In the genomic region with DNA sequence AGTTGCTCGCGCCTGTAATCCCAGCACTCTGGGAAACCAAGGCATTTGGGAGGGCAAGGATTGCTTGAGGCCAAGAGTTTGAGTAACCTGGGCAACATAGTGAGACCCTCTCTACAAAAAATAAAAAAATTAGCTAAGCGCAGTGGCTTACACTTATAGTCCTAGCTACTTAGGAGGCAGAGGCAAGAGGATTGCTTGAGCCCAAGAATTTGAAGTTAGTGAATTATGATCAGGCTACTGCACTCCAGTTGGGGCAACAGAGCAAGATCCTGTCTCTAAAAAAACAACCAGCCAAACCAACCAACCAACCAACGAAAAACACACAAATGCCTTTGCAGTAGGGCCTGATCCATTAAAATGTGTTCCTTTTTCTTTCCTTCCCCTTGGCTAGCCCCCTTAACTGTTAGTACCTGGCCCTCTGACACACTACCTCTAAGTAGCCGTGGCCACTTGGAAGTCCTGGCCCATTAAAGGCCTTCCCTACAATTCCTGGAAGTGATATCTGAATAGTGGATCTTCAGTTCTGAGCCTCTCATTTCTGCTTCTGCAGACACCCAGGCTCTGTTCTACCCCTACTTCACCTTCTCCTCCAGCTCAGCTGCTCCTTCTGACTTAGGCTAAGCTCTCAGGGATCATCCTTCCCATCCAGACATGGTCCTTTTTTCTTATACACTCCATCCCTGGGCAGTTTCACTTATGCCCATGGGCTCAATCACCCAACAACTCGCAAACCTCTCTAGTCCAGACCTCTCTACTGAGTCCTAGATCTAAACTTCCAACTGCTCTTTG, we compare ENCODE assay signal across 1 cellular context.
TF ChIP-seq lines count a peak whose summit lies in the region.

No MANE protein-coding gene starts in this region.

TF ChIP-seq in K562, 482 proteins besides CTCF, POLR2A, EP300 and RAD21 (continues in another document):
- TF ChIP-seq ARID2 (IDR thresholded peaks at IDR 0.05) (no peak), NCOA1 (IDR thresholded peaks at IDR 0.05; ENCODE audit: low read depth) (no peak), SMARCA5 (IDR thresholded peaks at IDR 0.05) (no peak), ZFX (CRISPR knock-in tag; IDR thresholded peaks at IDR 0.05) (no peak), CHCHD3 (CRISPR knock-in tag; IDR thresholded peaks at IDR 0.05) (no peak), ZNF347 (CRISPR knock-in tag; IDR thresholded peaks at IDR 0.05; ENCODE audit: low read depth) (no peak), ZNF274 (IDR thresholded peaks at IDR 0.05; ENCODE audit: borderline replicate concordance, low read depth, low read length) (no peak), TEAD2 (tag; IDR thresholded peaks at IDR 0.05) (no peak), PCBP1 (IDR thresholded peaks at IDR 0.05; ENCODE audit: low read depth, low read length, poor library complexity, severe bottlenecking) (no peak), GATAD2B (IDR thresholded peaks at IDR 0.05; ENCODE audit: borderline replicate concordance) (no peak), HNRNPH1 (optimal IDR thresholded peaks at IDR 0.05; ENCODE audit: low read depth, low read length) (no peak), FOXJ3 (CRISPR knock-in tag; IDR thresholded peaks at IDR 0.05) (no peak), FOXP1 (CRISPR knock-in tag; IDR thresholded peaks at IDR 0.05) (no peak), BCOR (IDR thresholded peaks at IDR 0.05) (peak; percentile 66), FOXA3 (CRISPR knock-in tag; conservative IDR thresholded peaks at IDR 0.05 in 1 of 2, IDR thresholded peaks at IDR 0.05 in 1 of 2) (no peak), XRCC3 (IDR thresholded peaks at IDR 0.05) (no peak), RCOR1 (IDR thresholded peaks at IDR 0.05; ENCODE audit: borderline replicate concordance in 1 of 2, low read depth in 2 of 2, low read length in 2 of 2) (no peak), MXI1 (IDR thresholded peaks at IDR 0.05; ENCODE audit: low read depth, low read length) (no peak), BACH1 (tag; IDR thresholded peaks at IDR 0.05) (no peak), RBM25 (IDR thresholded peaks at IDR 0.05; ENCODE audit: low read depth, low read length, severe bottlenecking) (peak; percentile 51), JUNB (CRISPR knock-in tag; conservative IDR thresholded peaks at IDR 0.05) (no peak), CEBPG (CRISPR knock-in tag; IDR thresholded peaks at IDR 0.05) (no peak), CEBPG (tag; conservative IDR thresholded peaks at IDR 0.05 in 1 of 2, IDR thresholded peaks at IDR 0.05 in 1 of 2) (no peak), L3MBTL2 (IDR thresholded peaks at IDR 0.05) (0 out of 2 replicates have a peak, but pooled peaks have one; percentile 12), ZNF696 (CRISPR knock-in tag; conservative IDR thresholded peaks at IDR 0.05) (no peak), PTRF (tag; IDR thresholded peaks at IDR 0.05) (no peak), SMARCE1 (IDR thresholded peaks at IDR 0.05) (no peak), POLR2AphosphoS2 (IDR thresholded peaks at IDR 0.05; ENCODE audit: low read length) (peak; percentile 62; the same call in 1 of the 2 replicates), NCOA2 (IDR thresholded peaks at IDR 0.05; ENCODE audit: partially characterized antibody in 2 of 2) (no peak), OTX1 (CRISPR knock-in tag; IDR thresholded peaks at IDR 0.05) (no peak), NELFE (IDR thresholded peaks at IDR 0.05; ENCODE audit: insufficient read depth, insufficient read length) (no peak), KHSRP (IDR thresholded peaks at IDR 0.05) (no peak)
- TF ChIP-seq, protein P1, sequence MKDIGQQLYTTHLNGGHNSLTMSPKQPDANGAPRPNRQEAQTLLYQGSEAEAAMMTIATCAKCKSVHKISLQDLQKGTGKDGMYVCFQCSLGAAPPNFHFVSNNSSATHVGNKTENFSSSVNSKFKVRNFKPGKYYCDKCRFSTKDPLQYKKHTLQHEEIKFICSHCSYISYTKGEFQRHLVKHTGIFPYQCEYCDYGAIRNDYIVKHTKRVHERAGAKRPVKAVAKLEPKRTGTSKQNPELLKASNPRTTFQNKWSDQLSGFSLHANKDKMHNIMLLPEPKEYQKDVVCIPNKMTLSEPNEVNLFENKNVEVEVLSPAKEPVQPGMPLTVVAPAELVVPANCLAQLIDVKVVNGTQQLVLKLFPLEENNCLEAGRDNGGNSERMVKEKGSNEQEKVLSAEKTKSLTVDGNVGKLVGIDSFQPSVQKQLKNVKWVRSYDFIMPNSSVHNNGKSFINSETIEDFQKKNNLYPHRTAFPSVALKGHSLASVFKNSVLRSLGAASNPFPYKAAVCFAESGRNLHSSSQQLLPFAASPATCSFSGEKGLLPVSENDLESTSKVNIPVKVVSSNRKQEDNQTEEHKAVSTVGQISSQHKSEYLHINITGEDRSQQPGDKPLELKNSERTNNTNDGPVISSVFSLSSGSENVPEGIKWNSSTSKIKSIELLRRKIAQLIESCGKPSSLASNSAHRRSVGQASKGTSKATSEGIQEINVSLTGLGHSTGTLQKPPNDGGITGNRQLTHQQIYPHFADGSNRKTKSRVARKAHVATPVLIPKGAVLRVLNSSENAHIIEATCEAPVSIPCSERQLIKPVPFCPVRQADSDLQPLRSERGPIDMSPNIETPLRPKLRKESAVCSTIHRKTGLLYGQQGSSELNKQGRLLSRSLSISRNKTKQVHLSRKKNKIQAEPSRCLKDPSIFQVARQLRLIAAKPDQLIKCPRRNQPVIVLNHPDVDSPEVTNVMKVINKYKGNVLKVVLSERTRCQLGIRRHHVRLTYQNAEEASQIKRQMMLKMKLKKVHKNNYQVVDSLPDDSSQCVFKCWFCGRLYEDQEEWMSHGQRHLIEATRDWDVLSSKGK (CRISPR knock-in tag; IDR thresholded peaks at IDR 0.05), result no peak
- TF ChIP-seq, protein P2, sequence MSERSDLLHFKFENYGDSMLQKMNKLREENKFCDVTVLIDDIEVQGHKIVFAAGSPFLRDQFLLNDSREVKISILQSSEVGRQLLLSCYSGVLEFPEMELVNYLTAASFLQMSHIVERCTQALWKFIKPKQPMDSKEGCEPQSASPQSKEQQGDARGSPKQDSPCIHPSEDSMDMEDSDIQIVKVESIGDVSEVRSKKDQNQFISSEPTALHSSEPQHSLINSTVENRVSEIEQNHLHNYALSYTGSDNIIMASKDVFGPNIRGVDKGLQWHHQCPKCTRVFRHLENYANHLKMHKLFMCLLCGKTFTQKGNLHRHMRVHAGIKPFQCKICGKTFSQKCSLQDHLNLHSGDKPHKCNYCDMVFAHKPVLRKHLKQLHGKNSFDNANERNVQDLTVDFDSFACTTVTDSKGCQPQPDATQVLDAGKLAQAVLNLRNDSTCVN (CRISPR knock-in tag; IDR thresholded peaks at IDR 0.05), result 0 out of 2 replicates have a peak, but pooled peaks have one; percentile 2
- TF ChIP-seq, protein P3, sequence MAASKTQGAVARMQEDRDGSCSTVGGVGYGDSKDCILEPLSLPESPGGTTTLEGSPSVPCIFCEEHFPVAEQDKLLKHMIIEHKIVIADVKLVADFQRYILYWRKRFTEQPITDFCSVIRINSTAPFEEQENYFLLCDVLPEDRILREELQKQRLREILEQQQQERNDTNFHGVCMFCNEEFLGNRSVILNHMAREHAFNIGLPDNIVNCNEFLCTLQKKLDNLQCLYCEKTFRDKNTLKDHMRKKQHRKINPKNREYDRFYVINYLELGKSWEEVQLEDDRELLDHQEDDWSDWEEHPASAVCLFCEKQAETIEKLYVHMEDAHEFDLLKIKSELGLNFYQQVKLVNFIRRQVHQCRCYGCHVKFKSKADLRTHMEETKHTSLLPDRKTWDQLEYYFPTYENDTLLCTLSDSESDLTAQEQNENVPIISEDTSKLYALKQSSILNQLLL (CRISPR knock-in tag; IDR thresholded peaks at IDR 0.05; ENCODE audit: borderline replicate concordance), result no peak
- TF ChIP-seq, protein P4, sequence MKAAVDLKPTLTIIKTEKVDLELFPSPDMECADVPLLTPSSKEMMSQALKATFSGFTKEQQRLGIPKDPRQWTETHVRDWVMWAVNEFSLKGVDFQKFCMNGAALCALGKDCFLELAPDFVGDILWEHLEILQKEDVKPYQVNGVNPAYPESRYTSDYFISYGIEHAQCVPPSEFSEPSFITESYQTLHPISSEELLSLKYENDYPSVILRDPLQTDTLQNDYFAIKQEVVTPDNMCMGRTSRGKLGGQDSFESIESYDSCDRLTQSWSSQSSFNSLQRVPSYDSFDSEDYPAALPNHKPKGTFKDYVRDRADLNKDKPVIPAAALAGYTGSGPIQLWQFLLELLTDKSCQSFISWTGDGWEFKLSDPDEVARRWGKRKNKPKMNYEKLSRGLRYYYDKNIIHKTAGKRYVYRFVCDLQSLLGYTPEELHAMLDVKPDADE (conservative IDR thresholded peaks at IDR 0.05; ENCODE audit: control insufficient read depth, low read depth, low read length), result no peak
- TF ChIP-seq, protein P5, sequence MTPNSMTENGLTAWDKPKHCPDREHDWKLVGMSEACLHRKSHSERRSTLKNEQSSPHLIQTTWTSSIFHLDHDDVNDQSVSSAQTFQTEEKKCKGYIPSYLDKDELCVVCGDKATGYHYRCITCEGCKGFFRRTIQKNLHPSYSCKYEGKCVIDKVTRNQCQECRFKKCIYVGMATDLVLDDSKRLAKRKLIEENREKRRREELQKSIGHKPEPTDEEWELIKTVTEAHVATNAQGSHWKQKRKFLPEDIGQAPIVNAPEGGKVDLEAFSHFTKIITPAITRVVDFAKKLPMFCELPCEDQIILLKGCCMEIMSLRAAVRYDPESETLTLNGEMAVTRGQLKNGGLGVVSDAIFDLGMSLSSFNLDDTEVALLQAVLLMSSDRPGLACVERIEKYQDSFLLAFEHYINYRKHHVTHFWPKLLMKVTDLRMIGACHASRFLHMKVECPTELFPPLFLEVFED (CRISPR knock-in tag; conservative IDR thresholded peaks at IDR 0.05), result peak; percentile 65
- TF ChIP-seq, protein P6, sequence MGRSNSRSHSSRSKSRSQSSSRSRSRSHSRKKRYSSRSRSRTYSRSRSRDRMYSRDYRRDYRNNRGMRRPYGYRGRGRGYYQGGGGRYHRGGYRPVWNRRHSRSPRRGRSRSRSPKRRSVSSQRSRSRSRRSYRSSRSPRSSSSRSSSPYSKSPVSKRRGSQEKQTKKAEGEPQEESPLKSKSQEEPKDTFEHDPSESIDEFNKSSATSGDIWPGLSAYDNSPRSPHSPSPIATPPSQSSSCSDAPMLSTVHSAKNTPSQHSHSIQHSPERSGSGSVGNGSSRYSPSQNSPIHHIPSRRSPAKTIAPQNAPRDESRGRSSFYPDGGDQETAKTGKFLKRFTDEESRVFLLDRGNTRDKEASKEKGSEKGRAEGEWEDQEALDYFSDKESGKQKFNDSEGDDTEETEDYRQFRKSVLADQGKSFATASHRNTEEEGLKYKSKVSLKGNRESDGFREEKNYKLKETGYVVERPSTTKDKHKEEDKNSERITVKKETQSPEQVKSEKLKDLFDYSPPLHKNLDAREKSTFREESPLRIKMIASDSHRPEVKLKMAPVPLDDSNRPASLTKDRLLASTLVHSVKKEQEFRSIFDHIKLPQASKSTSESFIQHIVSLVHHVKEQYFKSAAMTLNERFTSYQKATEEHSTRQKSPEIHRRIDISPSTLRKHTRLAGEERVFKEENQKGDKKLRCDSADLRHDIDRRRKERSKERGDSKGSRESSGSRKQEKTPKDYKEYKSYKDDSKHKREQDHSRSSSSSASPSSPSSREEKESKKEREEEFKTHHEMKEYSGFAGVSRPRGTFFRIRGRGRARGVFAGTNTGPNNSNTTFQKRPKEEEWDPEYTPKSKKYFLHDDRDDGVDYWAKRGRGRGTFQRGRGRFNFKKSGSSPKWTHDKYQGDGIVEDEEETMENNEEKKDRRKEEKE (IDR thresholded peaks at IDR 0.05; ENCODE audit: borderline replicate concordance in 1 of 2, control insufficient read depth in 1 of 2, low read depth in 2 of 2, low read length in 1 of 2), result no peak
- TF ChIP-seq, protein P7, sequence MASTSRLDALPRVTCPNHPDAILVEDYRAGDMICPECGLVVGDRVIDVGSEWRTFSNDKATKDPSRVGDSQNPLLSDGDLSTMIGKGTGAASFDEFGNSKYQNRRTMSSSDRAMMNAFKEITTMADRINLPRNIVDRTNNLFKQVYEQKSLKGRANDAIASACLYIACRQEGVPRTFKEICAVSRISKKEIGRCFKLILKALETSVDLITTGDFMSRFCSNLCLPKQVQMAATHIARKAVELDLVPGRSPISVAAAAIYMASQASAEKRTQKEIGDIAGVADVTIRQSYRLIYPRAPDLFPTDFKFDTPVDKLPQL (IDR thresholded peaks at IDR 0.05; ENCODE audit: extremely low read depth, insufficient read length), result no peak
- TF ChIP-seq, protein P8, sequence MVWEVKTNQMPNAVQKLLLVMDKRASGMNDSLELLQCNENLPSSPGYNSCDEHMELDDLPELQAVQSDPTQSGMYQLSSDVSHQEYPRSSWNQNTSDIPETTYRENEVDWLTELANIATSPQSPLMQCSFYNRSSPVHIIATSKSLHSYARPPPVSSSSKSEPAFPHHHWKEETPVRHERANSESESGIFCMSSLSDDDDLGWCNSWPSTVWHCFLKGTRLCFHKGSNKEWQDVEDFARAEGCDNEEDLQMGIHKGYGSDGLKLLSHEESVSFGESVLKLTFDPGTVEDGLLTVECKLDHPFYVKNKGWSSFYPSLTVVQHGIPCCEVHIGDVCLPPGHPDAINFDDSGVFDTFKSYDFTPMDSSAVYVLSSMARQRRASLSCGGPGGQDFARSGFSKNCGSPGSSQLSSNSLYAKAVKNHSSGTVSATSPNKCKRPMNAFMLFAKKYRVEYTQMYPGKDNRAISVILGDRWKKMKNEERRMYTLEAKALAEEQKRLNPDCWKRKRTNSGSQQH (CRISPR knock-in tag; IDR thresholded peaks at IDR 0.05), result no peak
- TF ChIP-seq, protein P9, sequence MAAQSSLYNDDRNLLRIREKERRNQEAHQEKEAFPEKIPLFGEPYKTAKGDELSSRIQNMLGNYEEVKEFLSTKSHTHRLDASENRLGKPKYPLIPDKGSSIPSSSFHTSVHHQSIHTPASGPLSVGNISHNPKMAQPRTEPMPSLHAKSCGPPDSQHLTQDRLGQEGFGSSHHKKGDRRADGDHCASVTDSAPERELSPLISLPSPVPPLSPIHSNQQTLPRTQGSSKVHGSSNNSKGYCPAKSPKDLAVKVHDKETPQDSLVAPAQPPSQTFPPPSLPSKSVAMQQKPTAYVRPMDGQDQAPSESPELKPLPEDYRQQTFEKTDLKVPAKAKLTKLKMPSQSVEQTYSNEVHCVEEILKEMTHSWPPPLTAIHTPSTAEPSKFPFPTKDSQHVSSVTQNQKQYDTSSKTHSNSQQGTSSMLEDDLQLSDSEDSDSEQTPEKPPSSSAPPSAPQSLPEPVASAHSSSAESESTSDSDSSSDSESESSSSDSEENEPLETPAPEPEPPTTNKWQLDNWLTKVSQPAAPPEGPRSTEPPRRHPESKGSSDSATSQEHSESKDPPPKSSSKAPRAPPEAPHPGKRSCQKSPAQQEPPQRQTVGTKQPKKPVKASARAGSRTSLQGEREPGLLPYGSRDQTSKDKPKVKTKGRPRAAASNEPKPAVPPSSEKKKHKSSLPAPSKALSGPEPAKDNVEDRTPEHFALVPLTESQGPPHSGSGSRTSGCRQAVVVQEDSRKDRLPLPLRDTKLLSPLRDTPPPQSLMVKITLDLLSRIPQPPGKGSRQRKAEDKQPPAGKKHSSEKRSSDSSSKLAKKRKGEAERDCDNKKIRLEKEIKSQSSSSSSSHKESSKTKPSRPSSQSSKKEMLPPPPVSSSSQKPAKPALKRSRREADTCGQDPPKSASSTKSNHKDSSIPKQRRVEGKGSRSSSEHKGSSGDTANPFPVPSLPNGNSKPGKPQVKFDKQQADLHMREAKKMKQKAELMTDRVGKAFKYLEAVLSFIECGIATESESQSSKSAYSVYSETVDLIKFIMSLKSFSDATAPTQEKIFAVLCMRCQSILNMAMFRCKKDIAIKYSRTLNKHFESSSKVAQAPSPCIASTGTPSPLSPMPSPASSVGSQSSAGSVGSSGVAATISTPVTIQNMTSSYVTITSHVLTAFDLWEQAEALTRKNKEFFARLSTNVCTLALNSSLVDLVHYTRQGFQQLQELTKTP (IDR thresholded peaks at IDR 0.05; ENCODE audit: low read depth in 1 of 2, partially characterized antibody in 2 of 2), result no peak
